Comparison of ENCODE assay signal across 9 cellular contexts in genomic region chr6:7978736-7979135, GRCh38.
DNase-seq lines count a peak whose midpoint lies in the region; ATAC-seq and TF ChIP-seq lines count a peak whose summit lies in the region.
"Had no signal": no experiment of that assay in that cellular context is flagged by ENCODE, and none has a peak within 500 bp of the region (broad histone marks: within the 10 kb centered on the region; RNA-seq: fewer than 3 reads in every experiment).

No MANE protein-coding gene starts in this region.

- H3K27me3 Mint-ChIP-seq in type B pancreatic cell, result peaks cover 13% of the 10 kb centered on the region

- H3K4me1 ChIP-seq in BLaER1, result peaks cover 17% of the 10 kb centered on the region

- H3K27ac ChIP-seq in BLaER1, result no peak overlapping the region

- DNase-seq in RPMI7951 (ENCODE audit: low read depth) (peak; percentile 86), hypothalamus (lab: John Stamatoyannopoulos, UW) (no peak), type B pancreatic cell (ENCODE audit: extremely low spot score, unreplicated experiment) (no peak)
- no peak for DNase-seq in effector CD8-positive, alpha-beta T cell (lab: John Stamatoyannopoulos, UW)
- DNase-seq: stimulated activated naive CD4-positive, alpha-beta T cell treated with Interleukin-2 at 50 U/mL for 16 hours had no signal

- H3K4me3 Mint-ChIP-seq in type B pancreatic cell, result no peak overlapping the region

- H3K4me2 ChIP-seq in BLaER1, result peak overlapping the region; percentile 64

- no peaks in the 10 kb centered on the region for H3K27me3 ChIP-seq in BLaER1

- H3K9ac ChIP-seq in BLaER1, result no peak overlapping the region

- H3K9me3 ChIP-seq in BLaER1, result no peaks in the 10 kb centered on the region

- H3K27ac Mint-ChIP-seq in type B pancreatic cell, result no peak overlapping the region

- H3K4me1 Mint-ChIP-seq in type B pancreatic cell (ENCODE audit: unreplicated experiment), result no peaks in the 10 kb centered on the region

- no peaks in the 10 kb centered on the region for H4K20me1 ChIP-seq in BLaER1

- no peak for TF ChIP-seq CTCF in type B pancreatic cell (conservative IDR thresholded peaks at IDR 0.05)

- peaks cover 4% of the 10 kb centered on the region for H3K9me3 Mint-ChIP-seq in type B pancreatic cell

- peak; percentile 69 for ATAC-seq in GM19372 (IDR thresholded peaks at IDR 0.05; ENCODE audit: low read depth, unreplicated experiment)
- ATAC-seq in HG03354 (IDR thresholded peaks at IDR 0.05; ENCODE audit: poor library complexity, severe bottlenecking, unreplicated experiment), result peak; percentile 74
- ATAC-seq in HG03439 (IDR thresholded peaks at IDR 0.05; ENCODE audit: unreplicated experiment), result no peak

- H3K36me3 Mint-ChIP-seq in type B pancreatic cell, result no peaks in the 10 kb centered on the region

- no peak overlapping the region for H3K4me3 ChIP-seq in BLaER1

- no peaks in the 10 kb centered on the region for H3K36me3 ChIP-seq in BLaER1
